In genomic region chr14:100376751-100377171, GRCh38 we compare ENCODE assay signal across 8 cellular contexts. TPM values are rescaled to one million over a fixed set of nuclear protein-coding genes. Genes with fewer than 3 reads are reported as not detected.
DNase-seq lines count a peak whose midpoint lies in the region; ATAC-seq and TF ChIP-seq lines count a peak whose summit lies in the region.

No MANE protein-coding gene starts in this region.

- H3K36me3 Mint-ChIP-seq in T-helper 2 cell treated with Interferon-gamma antibody and Interleukin-4, amounts not matched to agents 5 μg/mL and 100 μg/mL, for 36 hours (ENCODE audit: low read depth) = peaks cover 30% of the 10 kb centered on the region

- peak overlapping the region; percentile 97 for H3K4me3 Mint-ChIP-seq in T-helper 2 cell treated with Interferon-gamma antibody and Interleukin-4, amounts not matched to agents 5 μg/mL and 100 μg/mL, for 36 hours

- H3K27me3 Mint-ChIP-seq in T-helper 2 cell treated with Interferon-gamma antibody and Interleukin-4, amounts not matched to agents 5 μg/mL and 100 μg/mL, for 36 hours (ENCODE audit: low read depth) = no peaks in the 10 kb centered on the region

- ATAC-seq in SK-N-SH treated with all-trans-retinoic acid at 6 μM for 48 hours = peak; percentile 14
- ATAC-seq in HG03342 (IDR thresholded peaks at IDR 0.05; ENCODE audit: unreplicated experiment) = no peak

- no peaks in the 10 kb centered on the region for H3K9me3 Mint-ChIP-seq in T-helper 2 cell treated with Interferon-gamma antibody and Interleukin-4, amounts not matched to agents 5 μg/mL and 100 μg/mL, for 36 hours

- H3K4me1 Mint-ChIP-seq in T-helper 2 cell treated with Interferon-gamma antibody and Interleukin-4, amounts not matched to agents 5 μg/mL and 100 μg/mL, for 36 hours (ENCODE audit: low read depth) = peaks cover 42% of the 10 kb centered on the region

- DNase-seq in T-helper 2 cell treated with Interferon-gamma antibody and Interleukin-4, amounts not matched to agents 5 μg/mL and 100 μg/mL, for 36 hours (ENCODE audit: low spot score) = no peak
- DNase-seq in T-helper 2 cell (no peak), fibroblast of gingiva (ENCODE audit: low read depth) (peak; percentile 18), pulmonary artery endothelial cell (ENCODE audit: low read depth, low spot score) (peak; percentile 33), NCI-H2107 (lab: John Stamatoyannopoulos, UW) (no peak)
- no peak for DNase-seq in central memory CD4-positive, alpha-beta T cell

- peak overlapping the region; percentile 99 for H3K27ac Mint-ChIP-seq in T-helper 2 cell treated with Interferon-gamma antibody and Interleukin-4, amounts not matched to agents 5 μg/mL and 100 μg/mL, for 36 hours

TF ChIP-seq in SK-N-SH treated with all-trans-retinoic acid at 6 μM for 48 hours, 23 proteins besides CTCF, POLR2A, EP300 and RAD21:
- TF ChIP-seq, protein P1, sequence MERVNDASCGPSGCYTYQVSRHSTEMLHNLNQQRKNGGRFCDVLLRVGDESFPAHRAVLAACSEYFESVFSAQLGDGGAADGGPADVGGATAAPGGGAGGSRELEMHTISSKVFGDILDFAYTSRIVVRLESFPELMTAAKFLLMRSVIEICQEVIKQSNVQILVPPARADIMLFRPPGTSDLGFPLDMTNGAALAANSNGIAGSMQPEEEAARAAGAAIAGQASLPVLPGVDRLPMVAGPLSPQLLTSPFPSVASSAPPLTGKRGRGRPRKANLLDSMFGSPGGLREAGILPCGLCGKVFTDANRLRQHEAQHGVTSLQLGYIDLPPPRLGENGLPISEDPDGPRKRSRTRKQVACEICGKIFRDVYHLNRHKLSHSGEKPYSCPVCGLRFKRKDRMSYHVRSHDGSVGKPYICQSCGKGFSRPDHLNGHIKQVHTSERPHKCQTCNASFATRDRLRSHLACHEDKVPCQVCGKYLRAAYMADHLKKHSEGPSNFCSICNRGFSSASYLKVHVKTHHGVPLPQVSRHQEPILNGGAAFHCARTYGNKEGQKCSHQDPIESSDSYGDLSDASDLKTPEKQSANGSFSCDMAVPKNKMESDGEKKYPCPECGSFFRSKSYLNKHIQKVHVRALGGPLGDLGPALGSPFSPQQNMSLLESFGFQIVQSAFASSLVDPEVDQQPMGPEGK (CRISPR knock-in tag; IDR thresholded peaks at IDR 0.05; ENCODE audit: borderline replicate concordance) = no peak
- 0 out of 2 replicates have a peak, but pooled peaks have one; percentile 20 for TF ChIP-seq TSHZ2 (CRISPR knock-in tag; IDR thresholded peaks at IDR 0.05)

RNA-seq across cellular contexts. Expression of gene WDR25, which starts 0.5 kb away (rescaled TPM):
- 20.8 and 21.7 TPM in 2 replicates for total RNA-seq in pulmonary artery endothelial cell

RNA-seq across cellular contexts. Expression of gene SLC25A47, which starts 53.6 kb away (rescaled TPM):
- 0.04 TPM in 1 of 2 replicates, not detected in the other for total RNA-seq in pulmonary artery endothelial cell

Comparison
In these comparisons a context has a peak if more than half of its experiments do, and no peak if none do; other contexts are left out.
1. DNase-seq: peak in fibroblast of gingiva (single experiment) and pulmonary artery endothelial cell (single experiment); none in T-helper 2 cell treated with Interferon-gamma antibody and Interleukin-4, amounts not matched to agents 5 μg/mL and 100 μg/mL, for 36 hours (single experiment), T-helper 2 cell (0 of 5), central memory CD4-positive, alpha-beta T cell (single experiment) and NCI-H2107 (single experiment).